Comparison of ENCODE assay signal across 1 cellular context in genomic region chr12:59403259-59403932, GRCh38.
TF ChIP-seq lines count a peak whose summit lies in the region.

No MANE protein-coding gene starts in this region.

TF ChIP-seq in HCT116, 20 proteins besides CTCF, POLR2A, EP300 and RAD21 (continued from another document):
- TF ChIP-seq SIN3A (IDR thresholded peaks at IDR 0.05; ENCODE audit: low read depth) (no peak), EZH2 (IDR thresholded peaks at IDR 0.05) (no peak), ATF3 (IDR thresholded peaks at IDR 0.05) (no peak)
